In genomic region chr17:75983501-75984181, GRCh38 we compare ENCODE assay signal across 13 cellular contexts. TPM values are rescaled to one million over a fixed set of nuclear protein-coding genes. Genes with fewer than 3 reads are reported as not detected.
DNase-seq lines count a peak whose midpoint lies in the region; ATAC-seq, FAIRE-seq and TF ChIP-seq lines count a peak whose summit lies in the region.
"Had no signal": no experiment of that assay in that cellular context is flagged by ENCODE, and none has a peak within 500 bp of the region (broad histone marks: within the 10 kb centered on the region; RNA-seq: fewer than 3 reads in every experiment).

No MANE protein-coding gene starts in this region.

- H3K27ac ChIP-seq in right atrium auricular region (no peak overlapping the region), upper lobe of right lung (peak overlapping the region; percentile 63)

- H3K9me3 ChIP-seq in right atrium auricular region = no peaks in the 10 kb centered on the region
- no peaks in the 10 kb centered on the region for H3K9me3 ChIP-seq in upper lobe of right lung
- H3K9me3 ChIP-seq: SK-N-SH had no signal

- H3K4me3 ChIP-seq in right atrium auricular region (no peak overlapping the region), upper lobe of right lung (no peak overlapping the region)

- FAIRE-seq in GM12892 (lab: Jason Lieb, UNC) = no peak

- TF ChIP-seq CTCF in right atrium auricular region (IDR thresholded peaks at IDR 0.05) (no peak), upper lobe of right lung (IDR thresholded peaks at IDR 0.05) (no peak)

- intact Hi-C loops in cardiac septum (cut with DNase I) (no loop called here), upper lobe of right lung (cut with DNase I) (no loop called here)

- H3K4me1 ChIP-seq in right atrium auricular region (peaks cover 0 to 29% of the 10 kb centered on the region in 2 donors), upper lobe of right lung (peaks cover 43% of the 10 kb centered on the region)

- H3K27me3 ChIP-seq in right atrium auricular region = no peaks in the 10 kb centered on the region
- H3K27me3 ChIP-seq in upper lobe of right lung = no peaks in the 10 kb centered on the region

- H3K36me3 ChIP-seq in right atrium auricular region (no peaks in the 10 kb centered on the region), upper lobe of right lung (no peaks in the 10 kb centered on the region)

- no peak for TF ChIP-seq POLR2A in GM12892 (IDR thresholded peaks at IDR 0.05; ENCODE audit: low read depth, low read length)

- DNase-seq in right atrium auricular region (ENCODE audit: low spot score) = peak; percentile 63
- DNase-seq in cardiac septum (ENCODE audit: low spot score) = no peak
- peak; percentile 71 for DNase-seq in astrocyte of the hippocampus (ENCODE audit: low read depth, low spot score)
- DNase-seq in kidney tubule cell (ENCODE audit: low spot score) = peak; percentile 77
- DNase-seq in upper lobe of right lung = peak; percentile 72
- no peak for DNase-seq in NCI-H2029 (lab: John Stamatoyannopoulos, UW)
- DNase-seq in NCI-H1417 treated with DMSO at 0.1 percent for 48 hours (lab: John Stamatoyannopoulos, UW) = no peak
- no peak for DNase-seq in GM12892 (ENCODE audit: insufficient read length)
- DNase-seq: amygdala, foreskin melanocyte, NCI-H1694, SK-N-SH had no signal

- ATAC-seq in upper lobe of right lung = peak; percentile 15
- ATAC-seq: natural killer cell treated with Interleukin-12 subunit alpha and Interleukin-12 subunit beta and Interleukin-15 and Interleukin-18, amount 100 ng/mL, for 72 hours had no signal

RNA-seq across cellular contexts. Expression of gene TEN1, which starts 4.6 kb away (rescaled TPM):
- total RNA-seq in right atrium auricular region (10 to 100 TPM in 1 of 2 donors, 1 to 10 TPM in 1; 8.8 to 14.0 TPM), cardiac septum (9.6 TPM), upper lobe of right lung (10.9 TPM)
- 18.1 TPM for polyA plus RNA-seq in GM12892 (2012; ENCODE audit: missing spikeins)

RNA-seq across cellular contexts. Expression of gene ACOX1, which starts 4.7 kb away (rescaled TPM):
- total RNA-seq in right atrium auricular region (10 to 100 TPM; 49.6 to 67.4 TPM), cardiac septum (73.3 TPM), upper lobe of right lung (75.2 TPM)
- 13.1 TPM for polyA plus RNA-seq in GM12892 (2012; ENCODE audit: missing spikeins)

RNA-seq across cellular contexts. Expression of gene CDK3, which starts 17.0 kb away (rescaled TPM):
- 1 to 10 TPM in 1 of 2 donors, not detected in 1; 2.0 TPM for total RNA-seq in right atrium auricular region
- total RNA-seq in cardiac septum = 2.7 TPM
- 9.6 TPM for total RNA-seq in upper lobe of right lung
- 4.9 TPM for polyA plus RNA-seq in GM12892 (2012; ENCODE audit: missing spikeins)

RNA-seq across cellular contexts. Expression of gene FBF1, which starts 42.8 kb away (rescaled TPM):
- total RNA-seq in right atrium auricular region = 1 to 10 TPM; 3.8 to 6.3 TPM
- total RNA-seq in cardiac septum = 5.2 TPM
- total RNA-seq in upper lobe of right lung = 11.3 TPM
- polyA plus RNA-seq in GM12892 (2012; ENCODE audit: missing spikeins) = 7.4 TPM

RNA-seq across cellular contexts. Expression of gene EVPL, which starts 43.5 kb away (rescaled TPM):
- under 1 TPM; 0.30 to 0.71 TPM for total RNA-seq in right atrium auricular region
- 0.05 TPM for total RNA-seq in cardiac septum
- 46.8 TPM for total RNA-seq in upper lobe of right lung
- not detected for polyA plus RNA-seq in GM12892 (2012; ENCODE audit: missing spikeins)

Comparison
In these comparisons a context has a peak if more than half of its experiments do, and no peak if none do; other contexts are left out.
1. DNase-seq: peak in right atrium auricular region (single experiment), astrocyte of the hippocampus (single experiment), kidney tubule cell (single experiment) and upper lobe of right lung (single experiment); none in cardiac septum (single experiment), NCI-H2029 (single experiment), NCI-H1417 treated with DMSO at 0.1 percent for 48 hours (single experiment) and GM12892 (single experiment).